Comparison of ENCODE assay signal across 18 cellular contexts in the genomic region with DNA sequence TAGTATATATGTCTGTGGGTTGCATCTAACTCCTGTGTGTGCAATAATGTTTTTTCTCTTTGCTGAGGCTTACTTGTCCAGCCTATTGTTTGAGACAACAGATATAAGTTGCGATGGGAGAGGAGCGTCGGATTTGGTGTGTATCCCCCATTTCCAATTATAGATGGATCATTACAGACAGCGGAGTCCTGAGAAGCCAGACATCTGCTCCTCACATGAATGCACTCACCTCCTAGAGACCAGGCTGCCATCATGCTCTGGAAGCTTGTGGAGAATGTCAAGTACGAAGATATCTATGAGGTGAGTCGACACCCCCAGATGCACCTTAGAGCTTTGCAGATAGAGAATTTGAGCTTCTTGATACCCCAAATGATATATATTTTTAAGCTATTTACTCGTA. TPM values are rescaled to one million over a fixed set of nuclear protein-coding genes. Genes with fewer than 3 reads are reported as not detected.
DNase-seq lines count a peak whose midpoint lies in the region; ATAC-seq and TF ChIP-seq lines count a peak whose summit lies in the region.
"Had no signal": no experiment of that assay in that cellular context is flagged by ENCODE, and none has a peak within 500 bp of the region (broad histone marks: within the 10 kb centered on the region; RNA-seq: fewer than 3 reads in every experiment).

TSS of gene TFAP2B (plus strand) at position 199 of the 400 bp plus-strand sequence. CDS start at position 220, 21 bp downstream.

- H3K4me2 ChIP-seq in neuronal stem cell (ENCODE audit: insufficient read depth, low read length, poor library complexity, severe bottlenecking) = peak within 1 kb of the TSS; percentile 13
- H3K4me2 ChIP-seq: BLaER1 had no signal

- H3K14ac ChIP-seq in neuronal stem cell (ENCODE audit: low read length) = no peak within 1 kb of the TSS

- no peak for TF ChIP-seq CTCF in BE2C (IDR thresholded peaks at IDR 0.05; ENCODE audit: low read depth, low read length)
- no peak for TF ChIP-seq CTCF in fibroblast of the aortic adventitia (IDR thresholded peaks at IDR 0.05; ENCODE audit: insufficient read depth, low read length)

- no peaks in the 10 kb centered on the region for H3K27me3 ChIP-seq in BE2C
- peaks cover 29 to 79% (median 66%) of the 10 kb centered on the region in 3 experiments for H3K27me3 ChIP-seq in neuronal stem cell (ENCODE audit: control insufficient read depth in 3 of 3, insufficient read depth in 3 of 3, low read depth in 1 of 3, low read length in 3 of 3)

- H3K18ac ChIP-seq in neuronal stem cell (ENCODE audit: low read length) = peak within 1 kb of the TSS; percentile 35

- peaks cover 5% of the 10 kb centered on the region; the same call in 1 of the 2 replicates for H3K4me1 ChIP-seq in BE2C
- peaks cover 4 to 11% of the 10 kb centered on the region in 2 donors for H3K4me1 ChIP-seq in neuronal stem cell (ENCODE audit: control insufficient read depth in 2 of 2, insufficient read depth in 1 of 2, low read depth in 1 of 2, low read length in 2 of 2)
- H3K4me1 ChIP-seq: BLaER1 had no signal

- peak within 1 kb of the TSS; percentile 51 for H3K9ac ChIP-seq in neuronal stem cell (ENCODE audit: low read depth, low read length, poor library complexity)
- H3K9ac ChIP-seq: BLaER1 had no signal

- H3K23ac ChIP-seq in neuronal stem cell (ENCODE audit: low read depth, low read length, poor library complexity) = peak within 1 kb of the TSS; percentile 61

- no peak within 1 kb of the TSS for H3K27ac ChIP-seq in neuronal stem cell (replicated peaks; ENCODE audit: low read length)
- H3K27ac ChIP-seq: BLaER1, dorsolateral prefrontal cortex had no signal

- WGBS in neuronal stem cell (ENCODE audit: extremely low coverage in 2 of 2, insufficient read length in 2 of 2, insufficient replicate concordance in 1 of 2), 2 donors = no CpG with 5 or more reads among the region's 7 CpGs

- no peak within 1 kb of the TSS for H4K91ac ChIP-seq in neuronal stem cell (ENCODE audit: low read depth, low read length, poor library complexity)

- no peak within 1 kb of the TSS for H2BK120ac ChIP-seq in neuronal stem cell (ENCODE audit: low read depth, low read length)

- H3K9me3 ChIP-seq in BE2C (no peaks in the 10 kb centered on the region), neuronal stem cell (replicated peaks in 1 of 2; ENCODE audit: control insufficient read depth in 2 of 2, insufficient read depth in 1 of 2, low read depth in 1 of 2, low read length in 2 of 2) (peaks cover 0 to under 1% of the 10 kb centered on the region in 2 donors)

- no peak within 1 kb of the TSS for H2BK5ac ChIP-seq in neuronal stem cell (ENCODE audit: low read length)

- H3K36me3 ChIP-seq in BE2C (peaks cover 12% of the 10 kb centered on the region), neuronal stem cell (replicated peaks in 1 of 2; ENCODE audit: control insufficient read depth in 2 of 2, insufficient read depth in 2 of 2, low read length in 2 of 2) (no peaks in the 10 kb centered on the region)
- H3K36me3 ChIP-seq: BLaER1 had no signal

- no peaks in the 10 kb centered on the region for H3K79me1 ChIP-seq in neuronal stem cell (ENCODE audit: low read depth, low read length)

- H2BK15ac ChIP-seq in neuronal stem cell (ENCODE audit: low read length) = no peak within 1 kb of the TSS

- H3K4me3 ChIP-seq in BE2C (ENCODE audit: low read depth, low read length) (peak within 1 kb of the TSS; percentile 83), fibroblast of the aortic adventitia (ENCODE audit: low read depth, low read length) (peak within 1 kb of the TSS; percentile 9), neuronal stem cell (ENCODE audit: low read length in 2 of 2) (no peak within 1 kb of the TSS)
- H3K4me3 ChIP-seq: BLaER1 had no signal

- DNase-seq in BE2C (peak; percentile 57), fibroblast of the aortic adventitia (ENCODE audit: low read depth) (no peak), neuronal stem cell (ENCODE audit: low spot score) (no peak), NCI-H1694 treated with DMSO at 0.1 percent for 48 hours (lab: John Stamatoyannopoulos, UW) (no peak)
- no peak for DNase-seq in stimulated activated CD4-positive, alpha-beta T cell treated with anti-CD3 and anti-CD28 coated beads, Interleukin-4, amount 100 ng/mL, for 4 hours
- DNase-seq: activated CD8-positive, alpha-beta T cell treated with anti-CD3 and anti-CD28 coated beads, Interleukin-2, amount 10 ng/mL, durations not matched to agents 7 days and 5 days; activated naive CD8-positive, alpha-beta T cell treated with anti-CD3 and anti-CD28 coated beads, Interleukin-2, amount 10 ng/mL, durations not matched to agents 7 days and 5 days; dorsolateral prefrontal cortex; HCEC 1CT; immature natural killer cell; NCI-H2081; posterior cingulate gyrus had no signal

- no peak within 1 kb of the TSS for H3K4ac ChIP-seq in neuronal stem cell (ENCODE audit: low read length)

- ATAC-seq in SK-N-SH treated with all-trans-retinoic acid at 6 μM for 48 hours (peak; percentile 25; the same call in 1 of the 3 replicates), GM18517 (IDR thresholded peaks at IDR 0.05; ENCODE audit: unreplicated experiment) (no peak), GM19397 (IDR thresholded peaks at IDR 0.05; ENCODE audit: unreplicated experiment) (no peak)
- ATAC-seq: activated CD8-positive, alpha-beta T cell treated with anti-CD3 and anti-CD28 coated beads, Interleukin-2, amount 10 ng/mL, durations not matched to agents 7 days and 5 days had no signal

- H2BK12ac ChIP-seq in neuronal stem cell (ENCODE audit: low read length) = no peak within 1 kb of the TSS

- H4K8ac ChIP-seq in neuronal stem cell (ENCODE audit: low read depth, low read length) = no peak within 1 kb of the TSS

- H2AFZ ChIP-seq in neuronal stem cell (ENCODE audit: low read length) = peak within 1 kb of the TSS; percentile 64

- no peak within 1 kb of the TSS for H2AK5ac ChIP-seq in neuronal stem cell (ENCODE audit: low read depth, low read length)

TF ChIP-seq in SK-N-SH treated with all-trans-retinoic acid at 6 μM for 48 hours, 23 proteins besides CTCF, POLR2A, EP300 and RAD21:
- TF ChIP-seq, protein P1, sequence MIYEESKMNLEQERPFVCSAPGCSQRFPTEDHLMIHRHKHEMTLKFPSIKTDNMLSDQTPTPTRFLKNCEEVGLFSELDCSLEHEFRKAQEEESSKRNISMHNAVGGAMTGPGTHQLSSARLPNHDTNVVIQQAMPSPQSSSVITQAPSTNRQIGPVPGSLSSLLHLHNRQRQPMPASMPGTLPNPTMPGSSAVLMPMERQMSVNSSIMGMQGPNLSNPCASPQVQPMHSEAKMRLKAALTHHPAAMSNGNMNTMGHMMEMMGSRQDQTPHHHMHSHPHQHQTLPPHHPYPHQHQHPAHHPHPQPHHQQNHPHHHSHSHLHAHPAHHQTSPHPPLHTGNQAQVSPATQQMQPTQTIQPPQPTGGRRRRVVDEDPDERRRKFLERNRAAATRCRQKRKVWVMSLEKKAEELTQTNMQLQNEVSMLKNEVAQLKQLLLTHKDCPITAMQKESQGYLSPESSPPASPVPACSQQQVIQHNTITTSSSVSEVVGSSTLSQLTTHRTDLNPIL (CRISPR knock-in tag; IDR thresholded peaks at IDR 0.05; ENCODE audit: low read depth) = no peak
- TF ChIP-seq TCF4 (CRISPR knock-in tag; IDR thresholded peaks at IDR 0.05; ENCODE audit: borderline replicate concordance) = peak; percentile 55
- no peak for TF ChIP-seq TOX (CRISPR knock-in tag; IDR thresholded peaks at IDR 0.05; ENCODE audit: borderline replicate concordance)
- no peak for TF ChIP-seq CSDC2 (CRISPR knock-in tag; IDR thresholded peaks at IDR 0.05)
- no peak for TF ChIP-seq BACH2 (CRISPR knock-in tag; IDR thresholded peaks at IDR 0.05; ENCODE audit: borderline replicate concordance)
- no peak for TF ChIP-seq ZNF70 (CRISPR knock-in tag; IDR thresholded peaks at IDR 0.05)
- TF ChIP-seq, protein P2, sequence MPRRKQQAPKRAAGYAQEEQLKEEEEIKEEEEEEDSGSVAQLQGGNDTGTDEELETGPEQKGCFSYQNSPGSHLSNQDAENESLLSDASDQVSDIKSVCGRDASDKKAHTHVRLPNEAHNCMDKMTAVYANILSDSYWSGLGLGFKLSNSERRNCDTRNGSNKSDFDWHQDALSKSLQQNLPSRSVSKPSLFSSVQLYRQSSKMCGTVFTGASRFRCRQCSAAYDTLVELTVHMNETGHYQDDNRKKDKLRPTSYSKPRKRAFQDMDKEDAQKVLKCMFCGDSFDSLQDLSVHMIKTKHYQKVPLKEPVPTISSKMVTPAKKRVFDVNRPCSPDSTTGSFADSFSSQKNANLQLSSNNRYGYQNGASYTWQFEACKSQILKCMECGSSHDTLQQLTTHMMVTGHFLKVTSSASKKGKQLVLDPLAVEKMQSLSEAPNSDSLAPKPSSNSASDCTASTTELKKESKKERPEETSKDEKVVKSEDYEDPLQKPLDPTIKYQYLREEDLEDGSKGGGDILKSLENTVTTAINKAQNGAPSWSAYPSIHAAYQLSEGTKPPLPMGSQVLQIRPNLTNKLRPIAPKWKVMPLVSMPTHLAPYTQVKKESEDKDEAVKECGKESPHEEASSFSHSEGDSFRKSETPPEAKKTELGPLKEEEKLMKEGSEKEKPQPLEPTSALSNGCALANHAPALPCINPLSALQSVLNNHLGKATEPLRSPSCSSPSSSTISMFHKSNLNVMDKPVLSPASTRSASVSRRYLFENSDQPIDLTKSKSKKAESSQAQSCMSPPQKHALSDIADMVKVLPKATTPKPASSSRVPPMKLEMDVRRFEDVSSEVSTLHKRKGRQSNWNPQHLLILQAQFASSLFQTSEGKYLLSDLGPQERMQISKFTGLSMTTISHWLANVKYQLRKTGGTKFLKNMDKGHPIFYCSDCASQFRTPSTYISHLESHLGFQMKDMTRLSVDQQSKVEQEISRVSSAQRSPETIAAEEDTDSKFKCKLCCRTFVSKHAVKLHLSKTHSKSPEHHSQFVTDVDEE (CRISPR knock-in tag; IDR thresholded peaks at IDR 0.05) = peak; percentile 35; the same call in 1 of the 2 replicates

RNA-seq across cellular contexts. Expression of gene TFAP2B, which starts in this region (rescaled TPM):
- polyA plus RNA-seq in BE2C (2012; ENCODE audit: insufficient read depth, insufficient read length, low read depth) = 22.8 TPM
- under 0.01 TPM in 1 of 2 replicates, not detected in the other for total RNA-seq in fibroblast of the aortic adventitia (ENCODE audit: low replicate concordance)
- not detected for polyA plus RNA-seq in neuronal stem cell (2013, experiment 1 of 2)
- not detected for polyA plus RNA-seq in neuronal stem cell (2013, experiment 2 of 2)
- total RNA-seq: activated CD8-positive, alpha-beta T cell treated with anti-CD3 and anti-CD28 coated beads, Interleukin-2, amount 10 ng/mL, durations not matched to agents 7 days and 5 days; activated naive CD8-positive, alpha-beta T cell treated with anti-CD3 and anti-CD28 coated beads, Interleukin-2, amount 10 ng/mL, durations not matched to agents 7 days and 5 days; subcutaneous adipose tissue; T-helper 2 cell treated with Interferon-gamma antibody and Interleukin-4, amounts not matched to agents 100 ng/mL and 5 ng/mL, for 36 hours had no signal
- polyA plus RNA-seq: immature natural killer cell had no signal

Comparison
In these comparisons a context has a peak if more than half of its experiments do, and no peak if none do; other contexts are left out.
1. H3K4me3 ChIP-seq: peak in BE2C (single experiment) and fibroblast of the aortic adventitia (single experiment); none in neuronal stem cell (0 of 2).